Comparison of ENCODE assay signal across 10 cellular contexts in genomic region chr10:22433875-22434274, GRCh38.
DNase-seq lines count a peak whose midpoint lies in the region; ATAC-seq and TF ChIP-seq lines count a peak whose summit lies in the region.
"Had no signal": no experiment of that assay in that cellular context is flagged by ENCODE, and none has a peak within 500 bp of the region (broad histone marks: within the 10 kb centered on the region; RNA-seq: fewer than 3 reads in every experiment).

No MANE protein-coding gene starts in this region.

- peaks cover 0 to 18% of the 10 kb centered on the region in 2 experiments; a peak in 3 of 4 replicates for H3K4me1 ChIP-seq in SK-N-SH (ENCODE audit: control insufficient read depth in 1 of 2, insufficient read depth in 2 of 2, low read depth in 1 of 2, low read length in 1 of 2)
- H3K4me1 ChIP-seq in right atrium auricular region, result peaks cover 0 to 12% of the 10 kb centered on the region in 2 donors

- POLR2A ChIA-PET in activated CD4-positive, alpha-beta T cell treated with anti-CD3 and anti-CD28 coated beads for 36 hours (lab: Charles Lee), result interaction anchor here (1.6 kb wide), 1 partner anchor 64 kb away, joined by 3 read pairs; no protein-coding TSS in a partner anchor
- POLR2A ChIA-PET in SK-N-SH (lab: Yijun Ruan, JAX), result no interaction called here

- H3K9me3 ChIP-seq in SK-N-SH (no peaks in the 10 kb centered on the region), right atrium auricular region (no peaks in the 10 kb centered on the region)

- H4K20me1 ChIP-seq in SK-N-SH (ENCODE audit: insufficient read depth), result no peaks in the 10 kb centered on the region

- H3K36me3 Mint-ChIP-seq in activated CD4-positive, alpha-beta T cell treated with anti-CD3 and anti-CD28 coated beads for 36 hours (ENCODE audit: low read depth), result no peaks in the 10 kb centered on the region

- no peak overlapping the region for H3K4me3 ChIP-seq in SK-N-SH (ENCODE audit: low read depth in 2 of 2, low read length in 1 of 2)
- H3K4me3 ChIP-seq in right atrium auricular region, result no peak overlapping the region

- H3K27me3 ChIP-seq in SK-N-SH (ENCODE audit: insufficient read depth), result no peaks in the 10 kb centered on the region
- no peaks in the 10 kb centered on the region for H3K27me3 ChIP-seq in right atrium auricular region

- TF ChIP-seq RAD21 in SK-N-SH (IDR thresholded peaks at IDR 0.05; ENCODE audit: low read length), result no peak

- ATAC-seq in activated CD4-positive, alpha-beta T cell treated with anti-CD3 and anti-CD28 coated beads for 36 hours, result peak; percentile 14
- ATAC-seq in GM21447 (IDR thresholded peaks at IDR 0.05; ENCODE audit: unreplicated experiment), result no peak

- peak in 1 of 2 experiments; percentile 70; a peak in 2 of 4 replicates for TF ChIP-seq EP300 in SK-N-SH (IDR thresholded peaks at IDR 0.05; ENCODE audit: borderline replicate concordance in 1 of 2, low read depth in 1 of 2, low read length in 1 of 2)

- H3K27ac ChIP-seq in SK-N-SH (ENCODE audit: low read depth in 2 of 2, low read length in 1 of 2) (peak overlapping the region in 1 of 2 experiments; percentile 63; a peak in 2 of 4 replicates), right atrium auricular region (no peak overlapping the region)

- H3K9me3 Mint-ChIP-seq in activated CD4-positive, alpha-beta T cell treated with anti-CD3 and anti-CD28 coated beads for 36 hours (ENCODE audit: low read depth), result no peaks in the 10 kb centered on the region

- no peak for TF ChIP-seq CTCF in SK-N-SH (IDR thresholded peaks at IDR 0.05)
- no peak for TF ChIP-seq CTCF in right atrium auricular region (IDR thresholded peaks at IDR 0.05)

- H3K9ac ChIP-seq in SK-N-SH, result peak overlapping the region; percentile 1; the same call in 1 of the 2 replicates

- no peak overlapping the region for H3K4me3 Mint-ChIP-seq in activated CD4-positive, alpha-beta T cell treated with anti-CD3 and anti-CD28 coated beads for 36 hours

- no peak overlapping the region for H3K4me2 ChIP-seq in SK-N-SH

- peaks cover 43% of the 10 kb centered on the region for H3K4me1 Mint-ChIP-seq in activated CD4-positive, alpha-beta T cell treated with anti-CD3 and anti-CD28 coated beads for 36 hours

- H3F3A ChIP-seq in SK-N-SH (replicated peaks; ENCODE audit: insufficient read depth), result peaks cover 14% of the 10 kb centered on the region

- H3K27ac Mint-ChIP-seq in activated CD4-positive, alpha-beta T cell treated with anti-CD3 and anti-CD28 coated beads for 36 hours, result peak overlapping the region; percentile 58

- H3K79me2 ChIP-seq in SK-N-SH (ENCODE audit: insufficient read depth), result no peaks in the 10 kb centered on the region

- H3K36me3 ChIP-seq in SK-N-SH (replicated peaks in 1 of 2; ENCODE audit: control insufficient read depth in 1 of 2, insufficient read depth in 2 of 2, low read length in 1 of 2), result no peaks in the 10 kb centered on the region
- H3K36me3 ChIP-seq in right atrium auricular region, result no peaks in the 10 kb centered on the region

- intact Hi-C loops in activated CD4-positive, alpha-beta T cell treated with anti-CD3 and anti-CD28 coated beads for 36 hours (cut with DNase I, micrococcal nuclease), result loop anchor here (1.0 to 10.0 kb wide), 4 partner anchors 55 to 261 kb away; no protein-coding TSS in a partner anchor

- no peak overlapping the region for H2AFZ ChIP-seq in SK-N-SH (ENCODE audit: low read depth)

- peaks cover 7% of the 10 kb centered on the region for H3K27me3 Mint-ChIP-seq in activated CD4-positive, alpha-beta T cell treated with anti-CD3 and anti-CD28 coated beads for 36 hours

- WGBS in SK-N-SH (ENCODE audit: low lambda C conversion rate), result 7% methylated on average over 2 of the region's 2 CpGs

- DNase-seq in activated CD4-positive, alpha-beta T cell treated with anti-CD3 and anti-CD28 coated beads for 36 hours, result no peak
- DNase-seq in activated CD4-positive, alpha-beta T cell treated with anti-CD3 and anti-CD28 coated beads for 48 hours, result no peak
- no peak for DNase-seq in SK-N-SH
- peak; percentile 66 for DNase-seq in fibroblast of the conjunctiva (ENCODE audit: low read depth)
- DNase-seq in superior temporal gyrus (ENCODE audit: extremely low spot score), result peak; percentile 56
- no peak for DNase-seq in right atrium auricular region (ENCODE audit: low spot score)
- DNase-seq in NCI-H2196 treated with DMSO at 0.1 percent for 48 hours (lab: John Stamatoyannopoulos, UW; ENCODE audit: unreplicated experiment), result no peak
- DNase-seq: activated CD4-positive, alpha-beta T cell treated with anti-CD3 and anti-CD28 coated beads, Interleukin-2, amount 50 U/mL, for 1 hour; NCI-H446 treated with DMSO at 0.1 percent for 48 hours had no signal

- no peaks in the 10 kb centered on the region for H3K9me2 ChIP-seq in SK-N-SH

- CTCF ChIA-PET in activated CD4-positive, alpha-beta T cell treated with anti-CD3 and anti-CD28 coated beads for 36 hours (lab: Charles Lee), result interaction anchor here (0.7 to 1.5 kb wide), 4 partner anchors 11 to 424 kb away, joined by 3 read pairs; no protein-coding TSS in a partner anchor
- CTCF ChIA-PET in SK-N-SH (lab: Yijun Ruan, JAX), result interaction anchor here (1.1 kb wide), 1 partner anchor 10 kb away, joined by 3 read pairs; no protein-coding TSS in a partner anchor

TF ChIP-seq in SK-N-SH, 30 proteins besides CTCF, POLR2A, EP300 and RAD21:
- TF ChIP-seq JUND (IDR thresholded peaks at IDR 0.05) (peak; percentile 90), TCF12 (IDR thresholded peaks at IDR 0.05) (peak; percentile 82), USF2 (IDR thresholded peaks at IDR 0.05; ENCODE audit: borderline replicate concordance, low read depth, low read length) (no peak), RXRA (IDR thresholded peaks at IDR 0.05; ENCODE audit: borderline replicate concordance, low read depth) (peak; percentile 58; the same call in 1 of the 2 replicates), ZBTB33 (IDR thresholded peaks at IDR 0.05; ENCODE audit: borderline replicate concordance, low read depth) (peak; percentile 45; the same call in 1 of the 2 replicates), ELF1 (IDR thresholded peaks at IDR 0.05) (no peak), RFX5 (IDR thresholded peaks at IDR 0.05; ENCODE audit: low read length) (no peak), GATA2 (CRISPR knock-in tag; IDR thresholded peaks at IDR 0.05) (no peak), NFIC (IDR thresholded peaks at IDR 0.05; ENCODE audit: borderline replicate concordance) (peak; percentile 56), PBX3 (IDR thresholded peaks at IDR 0.05) (peak; percentile 73), POLR2AphosphoS5 (IDR thresholded peaks at IDR 0.05; ENCODE audit: low read depth, low read length) (peak; percentile 62; the same call in 1 of the 2 replicates), USF1 (IDR thresholded peaks at IDR 0.05; ENCODE audit: borderline replicate concordance, low read depth) (0 out of 2 replicates have a peak, but pooled peaks have one; percentile 17), FOXM1 (IDR thresholded peaks at IDR 0.05; ENCODE audit: low read depth) (peak; percentile 52; the same call in 1 of the 2 replicates), TEAD4 (IDR thresholded peaks at IDR 0.05; ENCODE audit: borderline replicate concordance, insufficient read depth) (peak; percentile 94), FOSL2 (IDR thresholded peaks at IDR 0.05; ENCODE audit: borderline replicate concordance, low read depth) (peak; percentile 94)

Comparison
In these comparisons a context has a peak if more than half of its experiments do, and no peak if none do; other contexts are left out.
1. DNase-seq: peak in fibroblast of the conjunctiva (single experiment) and superior temporal gyrus (single experiment); none in activated CD4-positive, alpha-beta T cell treated with anti-CD3 and anti-CD28 coated beads for 36 hours (single experiment), activated CD4-positive, alpha-beta T cell treated with anti-CD3 and anti-CD28 coated beads for 48 hours (single experiment), SK-N-SH (single experiment), right atrium auricular region (single experiment) and NCI-H2196 treated with DMSO at 0.1 percent for 48 hours (single experiment).